14 cellular contexts compared by ENCODE assay signal in genomic region chr15:70882361-70882760, GRCh38.
"Had no signal": no experiment of that assay in that cellular context is flagged by ENCODE, and none has a peak within 500 bp of the region (broad histone marks: within the 10 kb centered on the region; RNA-seq: fewer than 3 reads in every experiment).

No MANE protein-coding gene starts in this region.

- H3K9me3 ChIP-seq: left lung, psoas muscle, stomach, thoracic aorta had no signal

- H3K27ac ChIP-seq: coronary artery, left lung, psoas muscle, stomach, thoracic aorta had no signal

- H3K36me3 ChIP-seq: left lung, stomach, thoracic aorta had no signal

- H3K4me3 ChIP-seq: coronary artery, left lung, psoas muscle, stomach, thoracic aorta had no signal

- FAIRE-seq: endothelial cell of umbilical vein, islet of Langerhans had no signal

- H3K4me1 ChIP-seq: left lung, psoas muscle had no signal

- H3K27me3 ChIP-seq: left lung, stomach had no signal

- DNase-seq: activated CD4-positive, alpha-beta memory T cell treated with anti-CD3 and anti-CD28 coated beads for 36 hours; activated CD4-positive, CD25-positive, alpha-beta regulatory T cell treated with anti-CD3 and anti-CD28 coated beads, Interleukin-2, amount 50 U/mL, for 72 hours; activated naive CD4-positive, alpha-beta T cell treated with Interleukin-2 at 50 U/mL for 16 hours; caudate nucleus; effector CD4-positive, alpha-beta T cell; foreskin melanocyte; head of caudate nucleus; left lung; psoas muscle; stomach had no signal
